ENCODE assay signal across 22 cellular contexts in genomic region chr9:105466898-105467455, GRCh38. TPM values are rescaled to one million over a fixed set of nuclear protein-coding genes. Genes with fewer than 3 reads are reported as not detected.
DNase-seq lines count a peak whose midpoint lies in the region; ATAC-seq, FAIRE-seq and TF ChIP-seq lines count a peak whose summit lies in the region.
"Had no signal": no experiment of that assay in that cellular context is flagged by ENCODE, and none has a peak within 500 bp of the region (broad histone marks: within the 10 kb centered on the region; RNA-seq: fewer than 3 reads in every experiment).

No MANE protein-coding gene starts in this region.

- in situ Hi-C loops in astrocyte of the spinal cord (cut with HindIII; ENCODE audit: low sequenced_read_pairs): no loop called here
- in situ Hi-C loops in gastrocnemius medialis (cut with MboI; ENCODE audit: low sequenced_read_pairs in 4 of 4): loop anchor here in 1 of 4 donors (25.0 kb wide), 2 partner anchors 95 to 220 kb away; partner anchors contain the start of genes FKTN and TMEM38B

- peak; percentile 12 for DNase-seq in AG08396 (ENCODE audit: low spot score)
- DNase-seq in H54 (ENCODE audit: insufficient read length, low spot score): no peak
- DNase-seq in astrocyte of the spinal cord (ENCODE audit: low read depth, low spot score): peak; percentile 18
- DNase-seq in foreskin melanocyte: peak; percentile 48
- no peak for DNase-seq in AG08395 (ENCODE audit: low spot score)
- DNase-seq in LoVo (ENCODE audit: low spot score): no peak
- DNase-seq in gastrocnemius medialis: no peak
- no peak for DNase-seq in activated CD4-positive, alpha-beta T cell treated with anti-CD3 and anti-CD28 coated beads for 4 hours
- DNase-seq: AML-193; Caco-2; DMS53; H7; Karpas-422; NCI-H1105 treated with DMSO at 0.1 percent for 48 hours; NCI-H1694 treated with DMSO at 0.1 percent for 48 hours; NCI-H446 treated with DMSO at 0.1 percent for 48 hours; NK-92 treated with Interleukin-12 subunit alpha and Interleukin-12 subunit beta, amount 100 ng/mL, for 24 hours; RPMI8226; SIG-M5 had no signal

- no peak for TF ChIP-seq CTCF in astrocyte of the spinal cord (IDR thresholded peaks at IDR 0.05; ENCODE audit: low read depth, low read length)
- no peak for TF ChIP-seq CTCF in gastrocnemius medialis (IDR thresholded peaks at IDR 0.05 in 4 of 5, conservative IDR thresholded peaks at IDR 0.05 in 1 of 5)

- H3K27ac ChIP-seq in gastrocnemius medialis: no peak overlapping the region
- H3K27ac ChIP-seq: A549 had no signal

- intact Hi-C loops in gastrocnemius medialis (cut with DNase I; ENCODE audit: low total_unique reads): no loop called here

- peaks cover 0 to 50% of the 10 kb centered on the region in 2 donors for H3K36me3 ChIP-seq in gastrocnemius medialis

- H3K4me3 ChIP-seq in astrocyte of the spinal cord (ENCODE audit: low read depth, low read length) (no peak overlapping the region), gastrocnemius medialis (no peak overlapping the region)
- H3K4me3 ChIP-seq: A549 had no signal

- no peaks in the 10 kb centered on the region for H3K4me1 ChIP-seq in gastrocnemius medialis
- H3K4me1 ChIP-seq: A549, Caco-2 had no signal

- no peak for ATAC-seq in gastrocnemius medialis
- ATAC-seq: A549 had no signal

- H3K27me3 ChIP-seq in gastrocnemius medialis: no peaks in the 10 kb centered on the region

- no peak for TF ChIP-seq POLR2A in H54 (IDR thresholded peaks at IDR 0.05; ENCODE audit: low read depth, low read length)
- no peak for TF ChIP-seq POLR2A in gastrocnemius medialis (IDR thresholded peaks at IDR 0.05)

- no peaks in the 10 kb centered on the region for H3K9me3 ChIP-seq in gastrocnemius medialis
- H3K9me3 ChIP-seq: A549, Caco-2 had no signal

- FAIRE-seq in H54 (lab: Jason Lieb, UNC): peak; percentile 84
- FAIRE-seq: A549, G401.6, GM18507 had no signal

RNA-seq across cellular contexts. Expression of gene FSD1L, which starts 19.1 kb away (rescaled TPM):
- total RNA-seq in gastrocnemius medialis: 10 to 100 TPM in 2 of 4 donors, 1 to 10 TPM in 2; 8.5 to 19.6 (median 12.4) TPM

Comparison
In these comparisons a context has a peak if more than half of its experiments do, and no peak if none do; other contexts are left out.
1. DNase-seq: peak in AG08396 (single experiment), astrocyte of the spinal cord (single experiment) and foreskin melanocyte (single experiment); none in H54 (single experiment), AG08395 (single experiment), LoVo (single experiment), gastrocnemius medialis (0 of 2) and activated CD4-positive, alpha-beta T cell treated with anti-CD3 and anti-CD28 coated beads for 4 hours (0 of 2).